11 cellular contexts compared by ENCODE assay signal in the genomic region with DNA sequence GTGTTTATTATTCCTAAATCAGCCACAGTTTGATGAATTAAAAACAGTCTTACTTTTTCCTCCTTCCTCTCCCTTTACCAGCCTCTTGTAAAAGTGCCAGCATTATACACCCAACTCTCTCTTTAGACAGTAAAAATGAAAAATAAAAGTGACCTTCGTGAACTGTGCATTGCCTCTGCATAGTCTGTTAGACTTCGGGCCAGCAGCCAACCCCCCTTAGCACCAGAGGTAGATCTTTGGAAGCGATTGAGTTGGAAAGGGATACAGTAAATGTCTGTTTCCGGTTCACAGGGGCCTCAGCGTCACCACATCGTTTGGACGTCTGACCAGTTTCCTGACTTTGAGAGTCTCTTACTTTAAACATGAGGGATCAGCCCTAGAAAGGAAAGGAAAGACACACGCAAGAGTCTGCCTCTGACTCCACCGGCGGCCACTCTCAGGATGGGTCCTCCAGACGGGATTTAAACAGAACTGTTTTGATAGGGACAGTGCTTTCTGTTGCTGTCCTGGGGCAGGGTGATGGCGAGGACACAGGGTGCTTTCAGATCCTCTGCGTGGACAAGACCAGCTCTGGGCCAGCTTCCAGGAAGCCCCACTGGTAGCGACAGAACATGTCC.
DNase-seq lines count a peak whose midpoint lies in the region; ATAC-seq and TF ChIP-seq lines count a peak whose summit lies in the region.
"Had no signal": no experiment of that assay in that cellular context is flagged by ENCODE, and none has a peak within 500 bp of the region (broad histone marks: within the 10 kb centered on the region; RNA-seq: fewer than 3 reads in every experiment).

No MANE protein-coding gene starts in this region.

- no peak for TF ChIP-seq POLR2A in transverse colon (IDR thresholded peaks at IDR 0.05)

- peak overlapping the region; percentile 49 to 79 (median 68) for H3K27ac ChIP-seq in transverse colon
- H3K27ac ChIP-seq: cardiac muscle cell had no signal

- peaks cover 4 to 30% (median 27%) of the 10 kb centered on the region in 4 donors for H3K4me1 ChIP-seq in transverse colon

- no peak for TF ChIP-seq EP300 in transverse colon (IDR thresholded peaks at IDR 0.05; ENCODE audit: low read depth)

- WGBS in transverse colon (ENCODE audit: low coverage in 1 of 2), 2 donors = 43 to 44% methylated on average over 12 to 14 of the region's 14 CpGs

- peak; percentile 50 for DNase-seq in MG63
- DNase-seq in cerebellum (ENCODE audit: low spot score) = peak; percentile 56
- DNase-seq in islet precursor cell = peak; percentile 93
- DNase-seq in transverse colon = peak; percentile 30
- DNase-seq in NK-92 treated with Interleukin-12 subunit alpha and Interleukin-12 subunit beta, amount 100 ng/mL, for 24 hours (lab: John Stamatoyannopoulos, UW) = no peak
- no peak for DNase-seq in GM13976 (ENCODE audit: low spot score)
- DNase-seq: NCI-H1417; SHP77 treated with DMSO at 0.1 percent for 48 hours; stimulated activated naive CD4-positive, alpha-beta T cell had no signal

- H3K27me3 ChIP-seq in MG63 = no peaks in the 10 kb centered on the region
- no peaks in the 10 kb centered on the region for H3K27me3 ChIP-seq in transverse colon
- H3K27me3 ChIP-seq: cardiac muscle cell had no signal

- H3K4me3 ChIP-seq in MG63 (no peak overlapping the region), transverse colon (no peak overlapping the region)
- H3K4me3 ChIP-seq: cardiac muscle cell had no signal

- intact Hi-C loops in transverse colon (cut with DNase I; ENCODE audit: low total_unique reads) = no loop called here

- in situ Hi-C loops in transverse colon (cut with MboI; ENCODE audit: low pct_ligation_motif_present in 1 of 4, low pct_unique_long_range_greater_than_20kb in 1 of 4, low sequenced_read_pairs in 3 of 4) (no loop called here), GM13976 (cut with MboI; ENCODE audit: low sequenced_read_pairs, unreplicated experiment) (no loop called here)

- no peaks in the 10 kb centered on the region for H3K9me3 ChIP-seq in MG63
- H3K9me3 ChIP-seq in transverse colon = no peaks in the 10 kb centered on the region

- no peak for TF ChIP-seq CTCF in transverse colon (IDR thresholded peaks at IDR 0.05)
- no peak for TF ChIP-seq CTCF in GM13976 (IDR thresholded peaks at IDR 0.05; ENCODE audit: borderline replicate concordance, control extremely low read depth, extremely low read depth, insufficient read depth, missing control alignments)

- H3K36me3 ChIP-seq in MG63 (no peaks in the 10 kb centered on the region), transverse colon (no peaks in the 10 kb centered on the region)
- H3K36me3 ChIP-seq: cardiac muscle cell had no signal

- no peak for ATAC-seq in HG03442 (IDR thresholded peaks at IDR 0.05; ENCODE audit: unreplicated experiment)

Comparison
In these comparisons a context has a peak if more than half of its experiments do, and no peak if none do; other contexts are left out.
1. DNase-seq: peak in MG63 (single experiment), cerebellum (single experiment), islet precursor cell (single experiment) and transverse colon (single experiment); none in NK-92 treated with Interleukin-12 subunit alpha and Interleukin-12 subunit beta, amount 100 ng/mL, for 24 hours (single experiment) and GM13976 (single experiment).